In the genomic region with DNA sequence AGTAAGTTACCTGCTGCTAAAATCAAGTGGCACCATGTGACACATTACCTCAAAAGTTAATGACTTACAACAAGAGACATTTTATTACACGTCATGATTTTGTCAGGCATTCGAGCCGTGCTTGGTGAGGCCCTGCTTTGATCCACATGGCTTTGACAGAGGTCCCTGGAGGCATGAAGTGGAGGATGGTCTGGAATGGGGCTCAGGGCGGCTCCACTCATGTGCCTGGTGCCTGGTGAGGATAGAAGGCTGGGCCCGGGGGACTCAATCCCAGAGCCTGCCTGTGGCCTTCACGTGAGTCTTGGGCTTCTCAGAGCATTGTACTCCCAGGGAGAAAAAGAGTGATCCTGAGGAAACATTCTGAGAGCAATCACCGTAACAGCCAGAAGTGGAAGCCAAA, we compare ENCODE assay signal across 28 cellular contexts.
"Had no signal": no experiment of that assay in that cellular context is flagged by ENCODE, and none has a peak within 500 bp of the region (broad histone marks: within the 10 kb centered on the region; RNA-seq: fewer than 3 reads in every experiment).

No MANE protein-coding gene starts in this region.

- H3K27ac Mint-ChIP-seq: activated B cell treated with CpG ODN at 0.5 μM for 24 hours; activated CD4-positive, alpha-beta T cell treated with anti-CD3 and anti-CD28 coated beads for 36 hours; activated naive CD4-positive, alpha-beta T cell treated with anti-CD3 and anti-CD28 coated beads, Interleukin-2, amount 50 U/mL, for 24 hours; activated naive CD8-positive, alpha-beta T cell treated with anti-CD3 and anti-CD28 coated beads, Interleukin-2, amount 50 U/mL, for 24 hours; activated T-helper 17 cell treated with anti-CD3 and anti-CD28 coated beads, Interleukin-2, amount 50 U/mL, for 72 hours; T-helper 2 cell treated with Interferon-gamma antibody and Interleukin-4, amounts not matched to agents 5 μg/mL and 100 μg/mL, for 36 hours had no signal

- DNase-seq: activated B cell treated with CpG ODN at 0.5 μM for 24 hours; activated CD4-positive, alpha-beta T cell treated with anti-CD3 and anti-CD28 coated beads for 36 hours; activated CD4-positive, alpha-beta T cell treated with anti-CD3 and anti-CD28 coated beads, Interleukin-2, amount 50 U/mL, for 4 hours; activated gamma-delta T cell treated with Interleukin-2 at 50 U/mL for 16 hours; activated naive CD8-positive, alpha-beta T cell treated with anti-CD3 and anti-CD28 coated beads, Interleukin-2, amount 50 U/mL, for 24 hours; activated T-cell treated with anti-CD3 and anti-CD28 coated beads, Interleukin-2, amount 50 U/mL, for 4 hours; amygdala; central memory CD4-positive, alpha-beta T cell; effector memory CD4-positive, alpha-beta T cell; erythroblast; hippocampal formation; kidney; lower lobe of right lung; mesendoderm; mucosa of descending colon; pancreas; psoas muscle; stimulated activated naive CD4-positive, alpha-beta T cell; T-helper 1 cell; tibial artery; upper lobe of right lung had no signal

- H3K4me1 ChIP-seq: gastroesophageal sphincter, lower lobe of right lung, pancreas, psoas muscle, suprapubic skin, tibial artery, upper lobe of right lung had no signal

- H3K27ac ChIP-seq: gastroesophageal sphincter, lower lobe of right lung, pancreas, psoas muscle, suprapubic skin, tibial artery, upper lobe of right lung had no signal

- H3K9me3 Mint-ChIP-seq: activated naive CD4-positive, alpha-beta T cell treated with anti-CD3 and anti-CD28 coated beads, Interleukin-2, amount 50 U/mL, for 24 hours; activated naive CD8-positive, alpha-beta T cell treated with anti-CD3 and anti-CD28 coated beads, Interleukin-2, amount 50 U/mL, for 24 hours; activated T-cell treated with anti-CD3 and anti-CD28 coated beads, Interleukin-2, amount 50 U/mL, for 4 hours; activated T-helper 17 cell treated with anti-CD3 and anti-CD28 coated beads, Interleukin-2, amount 50 U/mL, for 72 hours; T-helper 2 cell treated with Interferon-gamma antibody and Interleukin-4, amounts not matched to agents 5 μg/mL and 100 μg/mL, for 36 hours had no signal

- H3K36me3 ChIP-seq: gastroesophageal sphincter, lower lobe of right lung, pancreas, suprapubic skin, tibial artery, upper lobe of right lung had no signal

- H3K36me3 Mint-ChIP-seq: activated naive CD4-positive, alpha-beta T cell treated with anti-CD3 and anti-CD28 coated beads, Interleukin-2, amount 50 U/mL, for 24 hours had no signal

- ATAC-seq: activated CD4-positive, alpha-beta T cell treated with anti-CD3 and anti-CD28 coated beads for 36 hours; activated naive CD8-positive, alpha-beta T cell treated with anti-CD3 and anti-CD28 coated beads, Interleukin-2, amount 50 U/mL, for 24 hours; activated T-cell treated with anti-CD3 and anti-CD28 coated beads, Interleukin-2, amount 50 U/mL, for 4 hours; activated T-helper 17 cell treated with anti-CD3 and anti-CD28 coated beads, Interleukin-2, amount 50 U/mL, for 72 hours; gastroesophageal sphincter; left lobe of liver; lower lobe of right lung; mucosa of descending colon; pancreas; psoas muscle; upper lobe of right lung had no signal

- H3K4me3 Mint-ChIP-seq: activated B cell treated with CpG ODN at 0.5 μM for 24 hours; activated CD4-positive, alpha-beta T cell treated with anti-CD3 and anti-CD28 coated beads for 36 hours; activated naive CD4-positive, alpha-beta T cell treated with anti-CD3 and anti-CD28 coated beads, Interleukin-2, amount 50 U/mL, for 24 hours; activated naive CD8-positive, alpha-beta T cell treated with anti-CD3 and anti-CD28 coated beads, Interleukin-2, amount 50 U/mL, for 24 hours; activated T-cell treated with anti-CD3 and anti-CD28 coated beads, Interleukin-2, amount 50 U/mL, for 4 hours; activated T-helper 17 cell treated with anti-CD3 and anti-CD28 coated beads, Interleukin-2, amount 50 U/mL, for 72 hours; nephron; T-helper 2 cell treated with Interferon-gamma antibody and Interleukin-4, amounts not matched to agents 5 μg/mL and 100 μg/mL, for 36 hours had no signal

- H3K9me3 ChIP-seq: lower lobe of right lung, mucosa of descending colon, pancreas, suprapubic skin, tibial artery had no signal

- H3K4me1 Mint-ChIP-seq: activated B cell treated with CpG ODN at 0.5 μM for 24 hours; activated CD4-positive, alpha-beta T cell treated with anti-CD3 and anti-CD28 coated beads for 36 hours; activated naive CD4-positive, alpha-beta T cell treated with anti-CD3 and anti-CD28 coated beads, Interleukin-2, amount 50 U/mL, for 24 hours; activated naive CD8-positive, alpha-beta T cell treated with anti-CD3 and anti-CD28 coated beads, Interleukin-2, amount 50 U/mL, for 24 hours; activated T-helper 17 cell treated with anti-CD3 and anti-CD28 coated beads, Interleukin-2, amount 50 U/mL, for 72 hours had no signal

- H3K4me3 ChIP-seq: gastroesophageal sphincter, lower lobe of right lung, mucosa of descending colon, pancreas, psoas muscle, suprapubic skin, tibial artery, upper lobe of right lung had no signal

- H3K27me3 ChIP-seq: pancreas, tibial artery, upper lobe of right lung had no signal
